In genomic region chr3:183636221-183637105, GRCh38 we compare ENCODE assay signal across 1 cellular context.
A peak's percentile ranks its signal among the peaks of the same experiment; 100 is the strongest.
TF ChIP-seq lines count a peak whose summit lies in the region.

No MANE protein-coding gene starts in this region.

TF ChIP-seq in GM12878, 131 proteins besides CTCF, POLR2A, EP300 and RAD21 (continued from another document and continues in another):
- peak; percentile 32; the same call in 1 of the 2 replicates for TF ChIP-seq RFX5 (IDR thresholded peaks at IDR 0.05; ENCODE audit: low read depth, low read length)
- TF ChIP-seq ZNF217 (IDR thresholded peaks at IDR 0.05): peak; percentile 56; the same call in 1 of the 2 replicates
- TF ChIP-seq CBFB (IDR thresholded peaks at IDR 0.05; ENCODE audit: low read depth): no peak
- TF ChIP-seq, protein P1, sequence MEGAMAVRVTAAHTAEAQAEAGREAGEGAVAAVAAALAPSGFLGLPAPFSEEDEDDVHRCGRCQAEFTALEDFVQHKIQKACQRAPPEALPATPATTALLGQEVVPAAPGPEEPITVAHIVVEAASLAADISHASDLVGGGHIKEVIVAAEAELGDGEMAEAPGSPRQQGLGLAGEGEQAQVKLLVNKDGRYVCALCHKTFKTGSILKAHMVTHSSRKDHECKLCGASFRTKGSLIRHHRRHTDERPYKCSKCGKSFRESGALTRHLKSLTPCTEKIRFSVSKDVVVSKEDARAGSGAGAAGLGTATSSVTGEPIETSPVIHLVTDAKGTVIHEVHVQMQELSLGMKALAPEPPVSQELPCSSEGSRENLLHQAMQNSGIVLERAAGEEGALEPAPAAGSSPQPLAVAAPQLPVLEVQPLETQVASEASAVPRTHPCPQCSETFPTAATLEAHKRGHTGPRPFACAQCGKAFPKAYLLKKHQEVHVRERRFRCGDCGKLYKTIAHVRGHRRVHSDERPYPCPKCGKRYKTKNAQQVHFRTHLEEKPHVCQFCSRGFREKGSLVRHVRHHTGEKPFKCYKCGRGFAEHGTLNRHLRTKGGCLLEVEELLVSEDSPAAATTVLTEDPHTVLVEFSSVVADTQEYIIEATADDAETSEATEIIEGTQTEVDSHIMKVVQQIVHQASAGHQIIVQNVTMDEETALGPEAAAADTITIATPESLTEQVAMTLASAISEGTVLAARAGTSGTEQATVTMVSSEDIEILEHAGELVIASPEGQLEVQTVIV (IDR thresholded peaks at IDR 0.05; ENCODE audit: borderline replicate concordance, partially characterized antibody): no peak
- no peak for TF ChIP-seq ZNF384 (IDR thresholded peaks at IDR 0.05; ENCODE audit: borderline replicate concordance, low read depth, low read length)
- TF ChIP-seq LARP7 (IDR thresholded peaks at IDR 0.05): peak; percentile 80
- TF ChIP-seq ETV6 (conservative IDR thresholded peaks at IDR 0.05 in 1 of 2, IDR thresholded peaks at IDR 0.05 in 1 of 2; ENCODE audit: borderline replicate concordance in 1 of 2, low read depth in 1 of 2): no peak; a peak in 1 of 4 replicates
- TF ChIP-seq TCF7 (IDR thresholded peaks at IDR 0.05; ENCODE audit: borderline replicate concordance): no peak
- TF ChIP-seq USF1 (IDR thresholded peaks at IDR 0.05; ENCODE audit: borderline replicate concordance, extremely low read length, insufficient read depth, low read depth, low read length): peak; percentile 39
- TF ChIP-seq WRNIP1 (IDR thresholded peaks at IDR 0.05; ENCODE audit: borderline replicate concordance, low read depth, low read length): no peak
- TF ChIP-seq CHD1 (IDR thresholded peaks at IDR 0.05; ENCODE audit: low read depth, low read length): no peak
- TF ChIP-seq CREB1 (IDR thresholded peaks at IDR 0.05; ENCODE audit: low read depth): 0 out of 2 replicates have a peak, but pooled peaks have one; percentile 18
- TF ChIP-seq DPF2 (IDR thresholded peaks at IDR 0.05): peak; percentile 74
- no peak for TF ChIP-seq HDGF (IDR thresholded peaks at IDR 0.05)
- TF ChIP-seq BCL3 (IDR thresholded peaks at IDR 0.05; ENCODE audit: borderline replicate concordance, insufficient read depth, low read depth, low read length, poor library complexity, severe bottlenecking): no peak
- TF ChIP-seq NFIC (IDR thresholded peaks at IDR 0.05; ENCODE audit: low read depth, low read length): no peak
- no peak for TF ChIP-seq FOXM1 (IDR thresholded peaks at IDR 0.05; ENCODE audit: low read depth, low read length)
- TF ChIP-seq MXI1 (IDR thresholded peaks at IDR 0.05; ENCODE audit: low read depth, low read length): peak; percentile 85
- TF ChIP-seq KDM1A (IDR thresholded peaks at IDR 0.05; ENCODE audit: borderline replicate concordance): no peak
- TF ChIP-seq, protein P2, sequence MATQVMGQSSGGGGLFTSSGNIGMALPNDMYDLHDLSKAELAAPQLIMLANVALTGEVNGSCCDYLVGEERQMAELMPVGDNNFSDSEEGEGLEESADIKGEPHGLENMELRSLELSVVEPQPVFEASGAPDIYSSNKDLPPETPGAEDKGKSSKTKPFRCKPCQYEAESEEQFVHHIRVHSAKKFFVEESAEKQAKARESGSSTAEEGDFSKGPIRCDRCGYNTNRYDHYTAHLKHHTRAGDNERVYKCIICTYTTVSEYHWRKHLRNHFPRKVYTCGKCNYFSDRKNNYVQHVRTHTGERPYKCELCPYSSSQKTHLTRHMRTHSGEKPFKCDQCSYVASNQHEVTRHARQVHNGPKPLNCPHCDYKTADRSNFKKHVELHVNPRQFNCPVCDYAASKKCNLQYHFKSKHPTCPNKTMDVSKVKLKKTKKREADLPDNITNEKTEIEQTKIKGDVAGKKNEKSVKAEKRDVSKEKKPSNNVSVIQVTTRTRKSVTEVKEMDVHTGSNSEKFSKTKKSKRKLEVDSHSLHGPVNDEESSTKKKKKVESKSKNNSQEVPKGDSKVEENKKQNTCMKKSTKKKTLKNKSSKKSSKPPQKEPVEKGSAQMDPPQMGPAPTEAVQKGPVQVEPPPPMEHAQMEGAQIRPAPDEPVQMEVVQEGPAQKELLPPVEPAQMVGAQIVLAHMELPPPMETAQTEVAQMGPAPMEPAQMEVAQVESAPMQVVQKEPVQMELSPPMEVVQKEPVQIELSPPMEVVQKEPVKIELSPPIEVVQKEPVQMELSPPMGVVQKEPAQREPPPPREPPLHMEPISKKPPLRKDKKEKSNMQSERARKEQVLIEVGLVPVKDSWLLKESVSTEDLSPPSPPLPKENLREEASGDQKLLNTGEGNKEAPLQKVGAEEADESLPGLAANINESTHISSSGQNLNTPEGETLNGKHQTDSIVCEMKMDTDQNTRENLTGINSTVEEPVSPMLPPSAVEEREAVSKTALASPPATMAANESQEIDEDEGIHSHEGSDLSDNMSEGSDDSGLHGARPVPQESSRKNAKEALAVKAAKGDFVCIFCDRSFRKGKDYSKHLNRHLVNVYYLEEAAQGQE (IDR thresholded peaks at IDR 0.05; ENCODE audit: low read depth, low read length): no peak
- TF ChIP-seq USF2 (IDR thresholded peaks at IDR 0.05; ENCODE audit: borderline replicate concordance, low read depth, low read length): no peak; the same call in 1 of the 2 replicates
- peak; percentile 45; the same call in 1 of the 2 replicates for TF ChIP-seq MEF2A (IDR thresholded peaks at IDR 0.05; ENCODE audit: insufficient read depth, low read depth, low read length)
- TF ChIP-seq ZBTB40 (IDR thresholded peaks at IDR 0.05; ENCODE audit: borderline replicate concordance): no peak; the same call in 1 of the 2 replicates
- no peak for TF ChIP-seq ZNF24 (IDR thresholded peaks at IDR 0.05)
- TF ChIP-seq PAX8 (IDR thresholded peaks at IDR 0.05): no peak
- peak; percentile 77 for TF ChIP-seq MLLT1 (IDR thresholded peaks at IDR 0.05)
- TF ChIP-seq RBBP5 (conservative IDR thresholded peaks at IDR 0.05): no peak
- TF ChIP-seq, protein P3, sequence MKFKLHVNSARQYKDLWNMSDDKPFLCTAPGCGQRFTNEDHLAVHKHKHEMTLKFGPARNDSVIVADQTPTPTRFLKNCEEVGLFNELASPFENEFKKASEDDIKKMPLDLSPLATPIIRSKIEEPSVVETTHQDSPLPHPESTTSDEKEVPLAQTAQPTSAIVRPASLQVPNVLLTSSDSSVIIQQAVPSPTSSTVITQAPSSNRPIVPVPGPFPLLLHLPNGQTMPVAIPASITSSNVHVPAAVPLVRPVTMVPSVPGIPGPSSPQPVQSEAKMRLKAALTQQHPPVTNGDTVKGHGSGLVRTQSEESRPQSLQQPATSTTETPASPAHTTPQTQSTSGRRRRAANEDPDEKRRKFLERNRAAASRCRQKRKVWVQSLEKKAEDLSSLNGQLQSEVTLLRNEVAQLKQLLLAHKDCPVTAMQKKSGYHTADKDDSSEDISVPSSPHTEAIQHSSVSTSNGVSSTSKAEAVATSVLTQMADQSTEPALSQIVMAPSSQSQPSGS (IDR thresholded peaks at IDR 0.05; ENCODE audit: low read length): no peak
- no peak for TF ChIP-seq CHD4 (IDR thresholded peaks at IDR 0.05)
- TF ChIP-seq NR2F1 (conservative IDR thresholded peaks at IDR 0.05): peak; percentile 23; the same call in 1 of the 2 replicates
- no peak for TF ChIP-seq SIX5 (IDR thresholded peaks at IDR 0.05; ENCODE audit: low read depth, low read length, severe bottlenecking)
- TF ChIP-seq, protein P4, sequence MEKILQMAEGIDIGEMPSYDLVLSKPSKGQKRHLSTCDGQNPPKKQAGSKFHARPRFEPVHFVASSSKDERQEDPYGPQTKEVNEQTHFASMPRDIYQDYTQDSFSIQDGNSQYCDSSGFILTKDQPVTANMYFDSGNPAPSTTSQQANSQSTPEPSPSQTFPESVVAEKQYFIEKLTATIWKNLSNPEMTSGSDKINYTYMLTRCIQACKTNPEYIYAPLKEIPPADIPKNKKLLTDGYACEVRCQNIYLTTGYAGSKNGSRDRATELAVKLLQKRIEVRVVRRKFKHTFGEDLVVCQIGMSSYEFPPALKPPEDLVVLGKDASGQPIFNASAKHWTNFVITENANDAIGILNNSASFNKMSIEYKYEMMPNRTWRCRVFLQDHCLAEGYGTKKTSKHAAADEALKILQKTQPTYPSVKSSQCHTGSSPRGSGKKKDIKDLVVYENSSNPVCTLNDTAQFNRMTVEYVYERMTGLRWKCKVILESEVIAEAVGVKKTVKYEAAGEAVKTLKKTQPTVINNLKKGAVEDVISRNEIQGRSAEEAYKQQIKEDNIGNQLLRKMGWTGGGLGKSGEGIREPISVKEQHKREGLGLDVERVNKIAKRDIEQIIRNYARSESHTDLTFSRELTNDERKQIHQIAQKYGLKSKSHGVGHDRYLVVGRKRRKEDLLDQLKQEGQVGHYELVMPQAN (conservative IDR thresholded peaks at IDR 0.05): peak; percentile 71
- TF ChIP-seq ZZZ3 (IDR thresholded peaks at IDR 0.05; ENCODE audit: control insufficient read depth, insufficient read length, low read depth): no peak
- TF ChIP-seq MTA3 (IDR thresholded peaks at IDR 0.05; ENCODE audit: borderline replicate concordance, low read length): no peak
- TF ChIP-seq, protein P5, sequence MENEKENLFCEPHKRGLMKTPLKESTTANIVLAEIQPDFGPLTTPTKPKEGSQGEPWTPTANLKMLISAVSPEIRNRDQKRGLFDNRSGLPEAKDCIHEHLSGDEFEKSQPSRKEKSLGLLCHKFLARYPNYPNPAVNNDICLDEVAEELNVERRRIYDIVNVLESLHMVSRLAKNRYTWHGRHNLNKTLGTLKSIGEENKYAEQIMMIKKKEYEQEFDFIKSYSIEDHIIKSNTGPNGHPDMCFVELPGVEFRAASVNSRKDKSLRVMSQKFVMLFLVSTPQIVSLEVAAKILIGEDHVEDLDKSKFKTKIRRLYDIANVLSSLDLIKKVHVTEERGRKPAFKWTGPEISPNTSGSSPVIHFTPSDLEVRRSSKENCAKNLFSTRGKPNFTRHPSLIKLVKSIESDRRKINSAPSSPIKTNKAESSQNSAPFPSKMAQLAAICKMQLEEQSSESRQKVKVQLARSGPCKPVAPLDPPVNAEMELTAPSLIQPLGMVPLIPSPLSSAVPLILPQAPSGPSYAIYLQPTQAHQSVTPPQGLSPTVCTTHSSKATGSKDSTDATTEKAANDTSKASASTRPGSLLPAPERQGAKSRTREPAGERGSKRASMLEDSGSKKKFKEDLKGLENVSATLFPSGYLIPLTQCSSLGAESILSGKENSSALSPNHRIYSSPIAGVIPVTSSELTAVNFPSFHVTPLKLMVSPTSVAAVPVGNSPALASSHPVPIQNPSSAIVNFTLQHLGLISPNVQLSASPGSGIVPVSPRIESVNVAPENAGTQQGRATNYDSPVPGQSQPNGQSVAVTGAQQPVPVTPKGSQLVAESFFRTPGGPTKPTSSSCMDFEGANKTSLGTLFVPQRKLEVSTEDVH (IDR thresholded peaks at IDR 0.05; ENCODE audit: low read depth, partially characterized antibody): no peak
- no peak for TF ChIP-seq SREBF1 (IDR thresholded peaks at IDR 0.05; ENCODE audit: low read length)
- no peak for TF ChIP-seq RCOR1 (conservative IDR thresholded peaks at IDR 0.05; ENCODE audit: low read depth, low read length)
- TF ChIP-seq STAT3 (IDR thresholded peaks at IDR 0.05; ENCODE audit: low read depth, low read length): no peak
- TF ChIP-seq JUNB (IDR thresholded peaks at IDR 0.05): no peak
